Comparison of ENCODE assay signal across 1 cellular context in genomic region chr21:15534450-15534886, GRCh38.
TF ChIP-seq lines count a peak whose summit lies in the region.

No MANE protein-coding gene starts in this region.

TF ChIP-seq in GM12878, 131 proteins besides CTCF, POLR2A, EP300 and RAD21 (continued from another document):
- TF ChIP-seq E2F8 (IDR thresholded peaks at IDR 0.05; ENCODE audit: low read depth, partially characterized antibody) (no peak), TCF7 (IDR thresholded peaks at IDR 0.05; ENCODE audit: borderline replicate concordance) (no peak)
